Comparison of ENCODE assay signal across 23 cellular contexts in genomic region chr7:81710751-81711150, GRCh38. TPM values are rescaled to one million over a fixed set of nuclear protein-coding genes. Genes with fewer than 3 reads are reported as not detected.
"Had no signal": no experiment of that assay in that cellular context is flagged by ENCODE, and none has a peak within 500 bp of the region (broad histone marks: within the 10 kb centered on the region; RNA-seq: fewer than 3 reads in every experiment).

No MANE protein-coding gene starts in this region.

- H3K9me3 Mint-ChIP-seq: dendritic cell treated with granulocyte-macrophage colony-stimulating factor and Interleukin-4, amounts not matched to agents 40 ng/mL and 50 ng/mL, for 4 days; naive B cell; type B pancreatic cell had no signal

- H3K4me3 ChIP-seq: hepatocyte, lung, ovary, right atrium auricular region, sigmoid colon, skin epidermis, suprapubic skin, thyroid gland had no signal

- ATAC-seq: foreskin keratinocyte; left cardiac atrium; left ventricle myocardium superior; stimulated activated effector memory CD8-positive, alpha-beta T cell treated with anti-CD3 and anti-CD28 coated beads, Interleukin-12 subunit alpha, Interleukin-12 subunit beta, amount 100 ng/mL, for 72 hours; stimulated activated naive CD8-positive, alpha-beta T cell treated with anti-CD3 and anti-CD28 coated beads, Interleukin-15, Interleukin-2, amounts not matched to agents 100 U/mL and 50 U/mL, for 24 hours had no signal

- H3K27me3 ChIP-seq: foreskin keratinocyte, hepatocyte, ovary, right atrium auricular region, sigmoid colon, suprapubic skin, thyroid gland had no signal

- H3K4me1 Mint-ChIP-seq: naive B cell; stimulated activated effector memory CD8-positive, alpha-beta T cell treated with anti-CD3 and anti-CD28 coated beads, Interleukin-12 subunit alpha, Interleukin-12 subunit beta, amount 100 ng/mL, for 72 hours had no signal

- H3K4me1 ChIP-seq: foreskin keratinocyte, right atrium auricular region, suprapubic skin, thyroid gland had no signal

- H3K27ac ChIP-seq: foreskin keratinocyte, hepatocyte, ovary, right atrium auricular region, sigmoid colon, skin epidermis, suprapubic skin, thyroid gland had no signal

- H3K4me3 Mint-ChIP-seq: dendritic cell treated with granulocyte-macrophage colony-stimulating factor and Interleukin-4, amounts not matched to agents 40 ng/mL and 50 ng/mL, for 4 days; naive B cell; stimulated activated effector memory CD8-positive, alpha-beta T cell treated with anti-CD3 and anti-CD28 coated beads, Interleukin-12 subunit alpha, Interleukin-12 subunit beta, amount 100 ng/mL, for 72 hours; type B pancreatic cell had no signal

- H3K27me3 Mint-ChIP-seq: dendritic cell treated with granulocyte-macrophage colony-stimulating factor and Interleukin-4, amounts not matched to agents 40 ng/mL and 50 ng/mL, for 4 days; naive B cell; type B pancreatic cell had no signal

- H3K36me3 ChIP-seq: ovary, sigmoid colon, suprapubic skin, thyroid gland had no signal

- H3K36me3 Mint-ChIP-seq: naive B cell; stimulated activated effector memory CD8-positive, alpha-beta T cell treated with anti-CD3 and anti-CD28 coated beads, Interleukin-12 subunit alpha, Interleukin-12 subunit beta, amount 100 ng/mL, for 72 hours; type B pancreatic cell had no signal

- H3K27ac Mint-ChIP-seq: dendritic cell treated with granulocyte-macrophage colony-stimulating factor and Interleukin-4, amounts not matched to agents 40 ng/mL and 50 ng/mL, for 4 days; naive B cell; stimulated activated effector memory CD8-positive, alpha-beta T cell treated with anti-CD3 and anti-CD28 coated beads, Interleukin-12 subunit alpha, Interleukin-12 subunit beta, amount 100 ng/mL, for 72 hours; type B pancreatic cell had no signal

- H3K9me3 ChIP-seq: ovary, right atrium auricular region, sigmoid colon, suprapubic skin, thyroid gland had no signal

- DNase-seq: foreskin keratinocyte; head of caudate nucleus; kidney; left cardiac atrium; left ventricle myocardium superior; mesenchymal stem cell; naive B cell; ovary; sigmoid colon; stimulated activated CD4-positive, alpha-beta T cell treated with anti-CD3 and anti-CD28 coated beads, Interleukin-4, amount 100 ng/mL, for 1 hour; stimulated activated CD8-positive, alpha-beta memory T cell treated with anti-CD3 and anti-CD28 coated beads, Interleukin-4, amount 100 ng/mL, for 48 hours; stimulated activated naive CD8-positive, alpha-beta T cell treated with anti-CD3 and anti-CD28 coated beads, Interleukin-15, Interleukin-2, amounts not matched to agents 100 U/mL and 50 U/mL, for 24 hours; thyroid gland had no signal

RNA-seq across cellular contexts. Expression of gene HGF, which starts 59.1 kb away (rescaled TPM):
- total RNA-seq: epithelial cell of proximal tubule, foreskin keratinocyte had no signal
- polyA plus RNA-seq: foreskin keratinocyte, neural cell had no signal
